9 cellular contexts compared by ENCODE assay signal in the genomic region with DNA sequence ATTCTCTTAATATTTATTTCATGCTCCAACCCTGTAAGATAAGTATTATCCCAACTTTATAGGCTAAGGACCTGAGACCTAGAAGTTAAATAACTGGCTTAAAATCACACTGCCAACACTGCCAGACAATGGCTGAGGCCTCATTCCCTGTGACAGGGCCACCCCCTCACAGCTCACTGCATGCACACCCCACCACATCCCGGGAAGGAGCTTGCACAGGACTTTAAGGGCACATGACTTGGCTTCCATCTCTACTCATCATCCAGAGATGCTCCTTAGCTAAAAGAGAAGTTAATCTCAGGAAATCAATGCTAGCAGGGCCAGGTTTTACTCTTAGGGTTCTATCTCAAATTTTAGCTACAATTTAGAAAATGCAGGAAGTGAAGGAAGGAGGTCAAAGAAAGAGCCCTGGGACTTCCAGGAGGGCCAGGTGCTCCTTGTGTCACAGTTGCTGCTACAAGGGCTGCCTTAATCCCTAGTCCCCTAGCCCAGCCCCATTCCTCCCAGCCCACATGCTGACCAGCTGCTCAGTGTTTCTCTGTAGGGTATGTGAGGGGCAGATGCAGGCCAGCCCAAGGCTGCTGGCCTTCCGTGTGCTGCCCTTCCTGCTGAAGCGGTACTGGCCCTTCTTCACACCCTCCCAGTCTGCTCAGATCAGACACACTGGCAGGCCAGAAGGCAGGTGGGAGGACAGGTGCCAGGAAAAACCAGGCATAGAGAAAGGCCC. TPM values are rescaled to one million over a fixed set of nuclear protein-coding genes. Genes with fewer than 3 reads are reported as not detected.
A peak's percentile ranks its signal among the peaks of the same experiment; 100 is the strongest.
DNase-seq lines count a peak whose midpoint lies in the region; ATAC-seq and TF ChIP-seq lines count a peak whose summit lies in the region.
"Had no signal": no experiment of that assay in that cellular context is flagged by ENCODE, and none has a peak within 500 bp of the region (broad histone marks: within the 10 kb centered on the region; RNA-seq: fewer than 3 reads in every experiment).

No MANE protein-coding gene starts in this region.

- no CpG with 5 or more reads among the region's 3 CpGs for WGBS in H9 (ENCODE audit: extremely low coverage, insufficient read length, low lambda C conversion rate)
- 71% methylated on average over 2 of the region's 3 CpGs for WGBS in SK-N-SH (ENCODE audit: low lambda C conversion rate)
- WGBS in sigmoid colon, 2 donors, result 86 to 90% methylated on average over 3 of the region's 3 CpGs

- no peaks in the 10 kb centered on the region for H3K36me3 Mint-ChIP-seq in H9 (ENCODE audit: insufficient read depth in 1 of 3, low read depth in 3 of 3)
- no peaks in the 10 kb centered on the region for H3K36me3 Mint-ChIP-seq in glutamatergic neuron (ENCODE audit: unreplicated experiment)

- no peaks in the 10 kb centered on the region for H3K9me3 ChIP-seq in H9 (ENCODE audit: control insufficient read depth, low read depth, low read length)
- no peaks in the 10 kb centered on the region for H3K9me3 ChIP-seq in SK-N-SH
- no peaks in the 10 kb centered on the region for H3K9me3 ChIP-seq in sigmoid colon

- H2AFZ ChIP-seq in H9 (ENCODE audit: low read length), result no peak overlapping the region
- H2AFZ ChIP-seq in SK-N-SH (ENCODE audit: low read depth), result no peak overlapping the region

- H4K20me1 ChIP-seq in H9 (ENCODE audit: control insufficient read depth, insufficient read depth, insufficient read length), result no peaks in the 10 kb centered on the region
- no peaks in the 10 kb centered on the region for H4K20me1 ChIP-seq in SK-N-SH (ENCODE audit: insufficient read depth)

- H3K27me3 Mint-ChIP-seq in H9 (ENCODE audit: low read depth) (no peaks in the 10 kb centered on the region), glutamatergic neuron (ENCODE audit: unreplicated experiment) (no peaks in the 10 kb centered on the region)

- H4K5ac ChIP-seq in H9 (ENCODE audit: insufficient read length, low read depth, low read length), result no peak overlapping the region

- H3K27me3 ChIP-seq in H9 (ENCODE audit: insufficient read depth, low read length) (no peaks in the 10 kb centered on the region), SK-N-SH (ENCODE audit: insufficient read depth) (no peaks in the 10 kb centered on the region), sigmoid colon (no peaks in the 10 kb centered on the region)

- no peak for ATAC-seq in GM21381 (IDR thresholded peaks at IDR 0.05; ENCODE audit: unreplicated experiment)

- peak; percentile 63 for DNase-seq in H9
- DNase-seq in SK-N-SH, result no peak
- DNase-seq in glutamatergic neuron, result peak; percentile 60
- no peak for DNase-seq in sigmoid colon
- DNase-seq in A172 (ENCODE audit: low spot score), result no peak
- no peak for DNase-seq in NCI-H187 treated with DMSO at 0.1 percent for 48 hours (lab: John Stamatoyannopoulos, UW)
- DNase-seq: activated CD4-positive, CD25-positive, alpha-beta regulatory T cell; NCI-H2171 had no signal

- H4K8ac ChIP-seq in H9 (replicated peaks; ENCODE audit: insufficient read length, low read depth, low read length), result no peak overlapping the region

- H3K27ac ChIP-seq in H9 (ENCODE audit: insufficient read length, low read depth, low read length) (no peak overlapping the region), SK-N-SH (ENCODE audit: low read depth in 2 of 2, low read length in 1 of 2) (peak overlapping the region; percentile 47 to 89), sigmoid colon (peak overlapping the region in 3 of 4 donors; percentile 1 to 54 (median 46))

- no peak overlapping the region for H3K18ac ChIP-seq in H9 (ENCODE audit: insufficient read length, low read depth, low read length)

- no peaks in the 10 kb centered on the region for H3K9me3 Mint-ChIP-seq in H9
- peaks cover 3% of the 10 kb centered on the region for H3K9me3 Mint-ChIP-seq in glutamatergic neuron (ENCODE audit: unreplicated experiment)

- no peak for TF ChIP-seq EP300 in SK-N-SH (IDR thresholded peaks at IDR 0.05; ENCODE audit: borderline replicate concordance in 1 of 2, low read depth in 1 of 2, low read length in 1 of 2)
- TF ChIP-seq EP300 in sigmoid colon (IDR thresholded peaks at IDR 0.05), result no peak

- no peak overlapping the region for H3K4me2 ChIP-seq in H9 (ENCODE audit: insufficient read depth, insufficient read length, low read length)
- H3K4me2 ChIP-seq in SK-N-SH, result peak overlapping the region; percentile 30

- no peak overlapping the region for H2BK5ac ChIP-seq in H9 (ENCODE audit: insufficient read length, low read length)

- no peak overlapping the region for H2AK5ac ChIP-seq in H9 (ENCODE audit: insufficient read length, low read length)

- no peak overlapping the region for H3T11ph ChIP-seq in H9 (ENCODE audit: low read length)

- H3K4me3 Mint-ChIP-seq in H9, result no peak overlapping the region
- H3K4me3 Mint-ChIP-seq in glutamatergic neuron (ENCODE audit: unreplicated experiment), result peak overlapping the region; percentile 19

- peak overlapping the region; percentile 11 for H2BK12ac ChIP-seq in H9 (ENCODE audit: insufficient read length, low read depth, low read length)

- no peak overlapping the region for H2BK120ac ChIP-seq in H9 (ENCODE audit: low read depth, low read length, poor library complexity, severe bottlenecking)

- no peaks in the 10 kb centered on the region for H3K23me2 ChIP-seq in H9 (ENCODE audit: insufficient read length, low read depth, low read length, poor library complexity, severe bottlenecking)

- H2BK20ac ChIP-seq in H9 (ENCODE audit: low read depth, low read length, poor library complexity, severe bottlenecking), result no peak overlapping the region

- no peak for TF ChIP-seq POLR2A in sigmoid colon (IDR thresholded peaks at IDR 0.05)

- peaks cover 28 to 32% of the 10 kb centered on the region in 2 experiments for H3K4me1 Mint-ChIP-seq in H9
- peaks cover 14% of the 10 kb centered on the region for H3K4me1 Mint-ChIP-seq in glutamatergic neuron (ENCODE audit: low read depth, unreplicated experiment)

- no peak for TF ChIP-seq CTCF in H9 (conservative IDR thresholded peaks at IDR 0.05)
- no peak for TF ChIP-seq CTCF in SK-N-SH (IDR thresholded peaks at IDR 0.05)
- no peak for TF ChIP-seq CTCF in glutamatergic neuron (IDR thresholded peaks at IDR 0.05; ENCODE audit: partially characterized antibody, unreplicated experiment)
- no peak for TF ChIP-seq CTCF in sigmoid colon (IDR thresholded peaks at IDR 0.05)

- H3K14ac ChIP-seq in H9 (ENCODE audit: insufficient read depth, low read length), result peak overlapping the region; percentile 52; the same call in 1 of the 2 replicates

- H3K79me1 ChIP-seq in H9 (ENCODE audit: insufficient read depth, low read depth, low read length, poor library complexity, severe bottlenecking), result no peaks in the 10 kb centered on the region

- POLR2A ChIA-PET in SK-N-SH (lab: Yijun Ruan, JAX), result no interaction called here

- H3K23ac ChIP-seq in H9 (ENCODE audit: insufficient read length, low read depth, low read length), result no peak overlapping the region

- no peak overlapping the region for H3K4ac ChIP-seq in H9 (ENCODE audit: low read depth, low read length)

- H2BK15ac ChIP-seq in H9 (ENCODE audit: low read depth, low read length), result no peak overlapping the region

- H3K4me1 ChIP-seq in H9 (ENCODE audit: insufficient read depth, low read length) (peaks cover 11% of the 10 kb centered on the region; the same call in 1 of the 2 replicates), SK-N-SH (ENCODE audit: control insufficient read depth in 1 of 2, insufficient read depth in 2 of 2, low read depth in 1 of 2, low read length in 1 of 2) (peaks cover 8 to 57% of the 10 kb centered on the region in 2 experiments; a peak in 3 of 4 replicates), sigmoid colon (peaks cover 0 to 84% (median 69%) of the 10 kb centered on the region in 4 donors)

- no peak overlapping the region for H4K91ac ChIP-seq in H9 (ENCODE audit: insufficient read length, low read depth, low read length)

- H3K4me3 ChIP-seq in SK-N-SH (ENCODE audit: low read depth in 2 of 2, low read length in 1 of 2) (0 out of 4 replicates have a peak overlapping the region, but pooled peaks of 1 of the 2 experiments have one; percentile 1), sigmoid colon (no peak overlapping the region)

- peaks cover 8% of the 10 kb centered on the region; the same call in 1 of the 2 replicates for H3K79me2 ChIP-seq in H9 (ENCODE audit: insufficient read depth, low read length)
- H3K79me2 ChIP-seq in SK-N-SH (ENCODE audit: insufficient read depth), result peaks cover 89% of the 10 kb centered on the region

- no peaks in the 10 kb centered on the region for H3K9me2 ChIP-seq in SK-N-SH

- H3K56ac ChIP-seq in H9 (ENCODE audit: insufficient read length, low read depth, low read length), result no peak overlapping the region

- peaks cover 0 to 8% of the 10 kb centered on the region in 2 experiments for H3K36me3 ChIP-seq in SK-N-SH (replicated peaks in 1 of 2; ENCODE audit: control insufficient read depth in 1 of 2, insufficient read depth in 2 of 2, low read length in 1 of 2)
- no peaks in the 10 kb centered on the region for H3K36me3 ChIP-seq in sigmoid colon

- intact Hi-C loops in sigmoid colon (cut with DNase I), result no loop called here

- H3F3A ChIP-seq in SK-N-SH (replicated peaks; ENCODE audit: insufficient read depth), result peaks cover 32% of the 10 kb centered on the region

- H3K9ac ChIP-seq in H9 (ENCODE audit: extremely low read depth, insufficient read length, low read length) (no peak overlapping the region), SK-N-SH (peak overlapping the region; percentile 55; the same call in 1 of the 2 replicates)

- no peak for TF ChIP-seq RAD21 in SK-N-SH (IDR thresholded peaks at IDR 0.05; ENCODE audit: low read length)

- peak overlapping the region; percentile 16 to 45 (median 30); a peak in 4 of 7 replicates for H3K27ac Mint-ChIP-seq in H9
- H3K27ac Mint-ChIP-seq in glutamatergic neuron (ENCODE audit: unreplicated experiment), result peak overlapping the region; percentile 88

- CTCF ChIA-PET in SK-N-SH (lab: Yijun Ruan, JAX), result interaction anchor here (1.5 kb wide), 1 partner anchor 113 kb away, joined by 5 read pairs; no protein-coding TSS in a partner anchor

TF ChIP-seq in SK-N-SH, 30 proteins besides CTCF, POLR2A, EP300 and RAD21 (continues in another document):
- TF ChIP-seq SIN3A (IDR thresholded peaks at IDR 0.05; ENCODE audit: borderline replicate concordance, low read depth, low read length), result no peak
- no peak for TF ChIP-seq RFX5 (IDR thresholded peaks at IDR 0.05; ENCODE audit: low read length)
- no peak for TF ChIP-seq MXI1 (IDR thresholded peaks at IDR 0.05; ENCODE audit: low read depth, low read length)
- no peak for TF ChIP-seq FOSL2 (IDR thresholded peaks at IDR 0.05; ENCODE audit: borderline replicate concordance, low read depth)

RNA-seq across cellular contexts. Expression of a gene that starts 53.5 kb away (rescaled TPM):
- 24.4 and 24.8 TPM in 2 replicates for total RNA-seq in H9 (2021)
- 60.6 and 64.1 TPM in 2 replicates for polyA plus RNA-seq in SK-N-SH (2012; rRNA removed)
- 58.4 and 61.3 TPM in 2 replicates for polyA plus RNA-seq in SK-N-SH (2012; cell fraction: cytosol; rRNA removed)
- polyA plus RNA-seq in SK-N-SH (2012; cell fraction: nucleus; rRNA removed), result 62.1 and 86.3 TPM in 2 replicates
- 2.3 TPM for total RNA-seq in glutamatergic neuron (ENCODE audit: unreplicated experiment)
- total RNA-seq in sigmoid colon, result 100 to 1,000 TPM; 243 to 340 (median 317) TPM
- polyA plus RNA-seq in sigmoid colon, result 10 to 100 TPM in 2 of 3 donors, 1 to 10 TPM in 1; 7.9 to 19.2 (median 15.2) TPM
- total RNA-seq in A172 (2014; rRNA removed; shearing (Covaris generic)), result 84.9 and 103 TPM in 2 replicates

Comparison
In these comparisons a context has a peak if more than half of its experiments do, and no peak if none do; other contexts are left out.
1. DNase-seq: peak in H9 (single experiment) and glutamatergic neuron (single experiment); none in SK-N-SH (single experiment), sigmoid colon (single experiment), A172 (single experiment) and NCI-H187 treated with DMSO at 0.1 percent for 48 hours (single experiment).